Comparison of ENCODE assay signal across 8 cellular contexts in the genomic region with DNA sequence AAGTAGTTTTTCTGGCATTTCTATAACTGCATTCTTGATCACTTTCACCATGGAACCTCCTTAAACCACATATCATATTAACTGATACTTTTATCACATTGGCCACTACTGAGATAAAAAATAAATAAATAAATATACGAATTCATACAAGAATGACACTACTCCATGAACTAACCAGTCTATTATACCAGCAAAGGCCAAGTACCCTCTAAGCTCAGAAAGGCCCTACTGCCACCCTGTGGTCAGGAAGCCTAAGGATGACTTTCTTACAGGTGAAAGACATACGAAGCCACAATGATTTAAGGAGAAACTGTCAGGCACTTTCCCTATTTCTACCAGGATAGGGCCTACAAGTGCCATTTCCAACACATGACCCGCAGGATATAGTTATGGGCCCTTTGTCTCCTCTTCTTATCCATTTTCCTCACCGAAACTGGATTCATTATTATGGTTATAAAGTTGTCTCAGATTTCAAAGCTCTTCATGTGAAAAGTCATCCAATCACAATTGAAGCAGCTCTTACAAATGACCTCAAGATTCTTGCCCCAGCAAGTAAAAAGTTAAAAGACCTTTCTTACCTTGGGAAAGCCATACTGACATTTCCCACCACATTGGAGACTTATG. TPM values are rescaled to one million over a fixed set of nuclear protein-coding genes. Genes with fewer than 3 reads are reported as not detected.
DNase-seq lines count a peak whose midpoint lies in the region; ATAC-seq and TF ChIP-seq lines count a peak whose summit lies in the region.

No MANE protein-coding gene starts in this region.

- no peaks in the 10 kb centered on the region for H3K9me3 ChIP-seq in esophagus squamous epithelium
- H3K9me3 ChIP-seq in testis: no peaks in the 10 kb centered on the region

- intact Hi-C loops in esophagus squamous epithelium (cut with DNase I) (no loop called here), testis (cut with DNase I; ENCODE audit: low total_unique reads) (loop anchor here (10.0 kb wide), 1 partner anchor 114 kb away; no protein-coding TSS in a partner anchor)

- H3K4me1 ChIP-seq in esophagus squamous epithelium (peaks cover 0 to 6% (median 0%) of the 10 kb centered on the region in 3 donors), testis (no peaks in the 10 kb centered on the region)

- H3K27me3 ChIP-seq in H7 (ENCODE audit: control insufficient read depth, insufficient read depth, low read length) (no peaks in the 10 kb centered on the region), esophagus squamous epithelium (no peaks in the 10 kb centered on the region), testis (no peaks in the 10 kb centered on the region)

- H3K4me1 Mint-ChIP-seq in naive thymus-derived CD8-positive, alpha-beta T cell: peaks cover 2 to 7% (median 2%) of the 10 kb centered on the region in 4 donors

- WGBS in esophagus squamous epithelium, 2 donors: 24 to 27% methylated on average over 4 of the region's 4 CpGs
- 51 to 57% methylated on average over 4 of the region's 4 CpGs for WGBS in testis, 2 donors

- TF ChIP-seq CTCF in esophagus squamous epithelium (IDR thresholded peaks at IDR 0.05): peak; percentile 37 to 75 (median 70)
- peak; percentile 7 to 48 (median 31) for TF ChIP-seq CTCF in testis (IDR thresholded peaks at IDR 0.05)

- H3K36me3 Mint-ChIP-seq in naive thymus-derived CD8-positive, alpha-beta T cell: peaks cover under 1 to 75% (median 10%) of the 10 kb centered on the region in 3 donors

- H3K27ac ChIP-seq in esophagus squamous epithelium (no peak overlapping the region), testis (no peak overlapping the region)

- peak; percentile 63 to 69 for DNase-seq in AML-193 (lab: John Stamatoyannopoulos, UW)
- peak; percentile 57 for DNase-seq in H7
- peak; percentile 76 for DNase-seq in NOMO-1 treated with DMSO at 0.1 percent for 48 hours (lab: John Stamatoyannopoulos, UW; ENCODE audit: unreplicated experiment)
- DNase-seq in activated T-cell treated with anti-CD3 and anti-CD28 coated beads for 1 hour (ENCODE audit: low read depth): peak; percentile 30
- DNase-seq in esophagus squamous epithelium (lab: John Stamatoyannopoulos, UW): no peak
- DNase-seq in naive thymus-derived CD8-positive, alpha-beta T cell: peak; percentile 26 to 79 (median 58)
- peak; percentile 71 for DNase-seq in testis

- no peaks in the 10 kb centered on the region for H3K27me3 Mint-ChIP-seq in naive thymus-derived CD8-positive, alpha-beta T cell

- POLR2A ChIA-PET in naive thymus-derived CD8-positive, alpha-beta T cell (lab: Charles Lee): interaction anchor here (0.7 to 0.9 kb wide), 3 partner anchors 73 to 126 kb away, joined by 3 read pairs; no protein-coding TSS in a partner anchor

- H3K4me3 Mint-ChIP-seq in naive thymus-derived CD8-positive, alpha-beta T cell: no peak overlapping the region

- ATAC-seq in naive thymus-derived CD8-positive, alpha-beta T cell: peak; percentile 80 to 87
- ATAC-seq in GM18907 (IDR thresholded peaks at IDR 0.05; ENCODE audit: unreplicated experiment): no peak

- H3K27ac Mint-ChIP-seq in naive thymus-derived CD8-positive, alpha-beta T cell: no peak overlapping the region

- TF ChIP-seq POLR2A in esophagus squamous epithelium (IDR thresholded peaks at IDR 0.05) (no peak), testis (IDR thresholded peaks at IDR 0.05) (no peak)

- H3K9me3 Mint-ChIP-seq in naive thymus-derived CD8-positive, alpha-beta T cell: no peaks in the 10 kb centered on the region

- peaks cover 3% of the 10 kb centered on the region for H3K36me3 ChIP-seq in H7 (replicated peaks; ENCODE audit: control insufficient read depth, insufficient read depth, low read length)
- H3K36me3 ChIP-seq in esophagus squamous epithelium: peaks cover 4 to 98% (median 33%) of the 10 kb centered on the region in 3 donors
- no peaks in the 10 kb centered on the region for H3K36me3 ChIP-seq in testis (ENCODE audit: low read depth, missing control alignments)

- H3K4me3 ChIP-seq in H7 (ENCODE audit: insufficient read depth, low read depth, low read length) (no peak overlapping the region), esophagus squamous epithelium (no peak overlapping the region), testis (no peak overlapping the region)

RNA-seq across cellular contexts. Expression of a gene that starts 23.9 kb away (rescaled TPM):
- total RNA-seq in H7 (2014; rRNA removed; shearing (Covaris generic)): 115 and 117 TPM in 2 replicates
- total RNA-seq in esophagus squamous epithelium (10 to 100 TPM; 27.4 to 55.1 (median 48.9) TPM), testis (10 to 100 TPM; 44.7 to 48.0 TPM)
- total RNA-seq in naive thymus-derived CD8-positive, alpha-beta T cell: 10 to 100 TPM; 68.1 to 79.4 TPM
- polyA plus RNA-seq in naive thymus-derived CD8-positive, alpha-beta T cell: 100 to 1,000 TPM; 145 to 156 (median 151) TPM
- polyA plus RNA-seq in testis (ENCODE audit: insufficient read depth, low read depth, low replicate concordance): 86.5 TPM

RNA-seq across cellular contexts. Expression of a gene that starts 27.0 kb away (rescaled TPM):
- 211 and 240 TPM in 2 replicates for total RNA-seq in H7 (2014; rRNA removed; shearing (Covaris generic))
- 100 to 1,000 TPM; 142 to 284 (median 180) TPM for total RNA-seq in esophagus squamous epithelium
- 100 to 1,000 TPM; 113 to 120 TPM for total RNA-seq in naive thymus-derived CD8-positive, alpha-beta T cell
- polyA plus RNA-seq in naive thymus-derived CD8-positive, alpha-beta T cell: 100 to 1,000 TPM; 468 to 666 (median 606) TPM
- 100 to 1,000 TPM; 259 to 345 TPM for total RNA-seq in testis
- 702 TPM for polyA plus RNA-seq in testis (ENCODE audit: insufficient read depth, low read depth, low replicate concordance)

RNA-seq across cellular contexts. Expression of a gene that starts 32.4 kb away (rescaled TPM):
- total RNA-seq in H7 (2014; rRNA removed; shearing (Covaris generic)): 0.55 and 0.81 TPM in 2 replicates
- total RNA-seq in esophagus squamous epithelium: 10 to 100 TPM in 1 of 4 donors, 1 to 10 TPM in 3; 2.7 to 12.8 (median 8.9) TPM
- total RNA-seq in naive thymus-derived CD8-positive, alpha-beta T cell: 1 to 10 TPM in 1 of 2 experiments, under 1 TPM in 1; 0.70 to 1.1 TPM
- polyA plus RNA-seq in naive thymus-derived CD8-positive, alpha-beta T cell: under 1 TPM; 0.34 to 0.84 (median 0.68) TPM
- total RNA-seq in testis: 1 to 10 TPM in 1 of 2 donors, under 1 TPM in 1; 0.94 to 1.7 TPM
- 4.9 TPM for polyA plus RNA-seq in testis (ENCODE audit: insufficient read depth, low read depth, low replicate concordance)

RNA-seq across cellular contexts. Expression of a gene that starts 50.4 kb away (rescaled TPM):
- total RNA-seq in H7 (2014; rRNA removed; shearing (Covaris generic)): 34.9 and 36.0 TPM in 2 replicates
- total RNA-seq in esophagus squamous epithelium (10 to 100 TPM in 2 of 4 donors, 1 to 10 TPM in 2; 7.8 to 20.6 (median 9.3) TPM), testis (10 to 100 TPM; 36.7 to 43.7 TPM)
- total RNA-seq in naive thymus-derived CD8-positive, alpha-beta T cell: 1 to 10 TPM; 6.4 to 6.6 TPM
- 1 to 10 TPM; 1.6 to 8.2 (median 4.7) TPM for polyA plus RNA-seq in naive thymus-derived CD8-positive, alpha-beta T cell
- polyA plus RNA-seq in testis (ENCODE audit: insufficient read depth, low read depth, low replicate concordance): 16.9 TPM
